9 cellular contexts compared by ENCODE assay signal in genomic region chr11:117875397-117876048, GRCh38. TPM values are rescaled to one million over a fixed set of nuclear protein-coding genes. Genes with fewer than 3 reads are reported as not detected.
DNase-seq lines count a peak whose midpoint lies in the region; ATAC-seq and TF ChIP-seq lines count a peak whose summit lies in the region.
"Had no signal": no experiment of that assay in that cellular context is flagged by ENCODE, and none has a peak within 500 bp of the region (broad histone marks: within the 10 kb centered on the region; RNA-seq: fewer than 3 reads in every experiment).

No MANE protein-coding gene starts in this region.

- DNase-seq in DMS 273 (lab: John Stamatoyannopoulos, UW; ENCODE audit: unreplicated experiment) (peak; percentile 31), DMS 273 treated with DMSO at 0.1 percent for 48 hours (lab: John Stamatoyannopoulos, UW) (no peak), esophagus muscularis mucosa (ENCODE audit: extremely low spot score) (no peak), psoas muscle (no peak), left lobe of liver (ENCODE audit: low spot score) (no peak), glomerular visceral epithelial cell (ENCODE audit: extremely low spot score) (no peak)
- DNase-seq in activated CD4-positive, CD25-positive, alpha-beta regulatory T cell treated with anti-CD3 and anti-CD28 coated beads, Interleukin-2, amount 50 U/mL, for 72 hours, result peak; percentile 42

- TF ChIP-seq CTCF in esophagus muscularis mucosa (IDR thresholded peaks at IDR 0.05) (no peak), psoas muscle (IDR thresholded peaks at IDR 0.05) (no peak)

- H3K9me3 ChIP-seq in esophagus muscularis mucosa (no peaks in the 10 kb centered on the region), psoas muscle (no peaks in the 10 kb centered on the region)

- H3K4me1 ChIP-seq in esophagus muscularis mucosa (peaks cover 49 to 75% (median 67%) of the 10 kb centered on the region in 4 donors), psoas muscle (no peaks in the 10 kb centered on the region)

- H3K4me3 ChIP-seq in esophagus muscularis mucosa (peak overlapping the region; percentile 64 to 79 (median 66)), psoas muscle (peak overlapping the region; percentile 68)

- intact Hi-C loops in esophagus muscularis mucosa (cut with DNase I) (no loop called here), psoas muscle (cut with DNase I) (no loop called here)

- WGBS in esophagus muscularis mucosa, result 4% methylated on average over 16 of the region's 19 CpGs
- 3 to 10% (median 7%) methylated on average over 18 to 19 of the region's 19 CpGs for WGBS in psoas muscle, 3 donors

- H3K36me3 ChIP-seq in esophagus muscularis mucosa (no peaks in the 10 kb centered on the region), psoas muscle (ENCODE audit: insufficient read depth in 1 of 2, low read depth in 1 of 2) (no peaks in the 10 kb centered on the region)

- H3K27me3 ChIP-seq in esophagus muscularis mucosa (peaks cover 0 to 23% (median 3%) of the 10 kb centered on the region in 4 donors), psoas muscle (ENCODE audit: insufficient read depth in 3 of 3, low read length in 2 of 3) (peaks cover 0 to 86% (median 24%) of the 10 kb centered on the region in 3 donors)

- no peak for TF ChIP-seq EP300 in esophagus muscularis mucosa (IDR thresholded peaks at IDR 0.05)

- H3K27ac ChIP-seq in esophagus muscularis mucosa (replicated peaks in 1 of 4) (peak overlapping the region; percentile 78 to 81 (median 78)), psoas muscle (peak overlapping the region; percentile 55)
- H3K27ac ChIP-seq: 22Rv1 had no signal

- no peak for TF ChIP-seq POLR2A in esophagus muscularis mucosa (IDR thresholded peaks at IDR 0.05; ENCODE audit: low read depth)

- ATAC-seq in psoas muscle (peak in 1 of 4 donors; percentile 35), HG03196 (IDR thresholded peaks at IDR 0.05; ENCODE audit: unreplicated experiment) (no peak), left lobe of liver (no peak)

RNA-seq across cellular contexts. Expression of gene FXYD6, which starts 0.9 kb away (rescaled TPM):
- total RNA-seq in esophagus muscularis mucosa (100 to 1,000 TPM in 2 of 4 donors, 10 to 100 TPM in 2; 78.9 to 105 (median 91.5) TPM), psoas muscle (10 to 100 TPM; 10.8 to 27.9 (median 11.5) TPM), left lobe of liver (10.4 TPM)
- 10 to 100 TPM; 14.0 to 17.5 (median 14.8) TPM for polyA plus RNA-seq in psoas muscle

RNA-seq across cellular contexts. Expression of gene FXYD2, which starts 51.0 kb away (rescaled TPM):
- 1 to 10 TPM in 3 of 4 donors, under 1 TPM in 1; 0.52 to 5.8 (median 3.7) TPM for total RNA-seq in esophagus muscularis mucosa
- total RNA-seq in psoas muscle, result under 1 TPM in 2 of 4 donors, not detected in 2; 0.42 to 0.69 TPM
- under 1 TPM; 0.17 to 0.49 (median 0.24) TPM for polyA plus RNA-seq in psoas muscle
- 13.6 TPM for total RNA-seq in left lobe of liver

RNA-seq across cellular contexts. Expression of gene TMPRSS13, which starts 53.7 kb away (rescaled TPM):
- not detected for total RNA-seq in esophagus muscularis mucosa
- total RNA-seq in psoas muscle, result not detected
- not detected for polyA plus RNA-seq in psoas muscle
- 0.15 TPM for total RNA-seq in left lobe of liver

Comparison
In these comparisons a context has a peak if more than half of its experiments do, and no peak if none do; other contexts are left out.
1. DNase-seq: peak in DMS 273 (single experiment) and activated CD4-positive, CD25-positive, alpha-beta regulatory T cell treated with anti-CD3 and anti-CD28 coated beads, Interleukin-2, amount 50 U/mL, for 72 hours (single experiment); none in DMS 273 treated with DMSO at 0.1 percent for 48 hours (single experiment), esophagus muscularis mucosa (single experiment), psoas muscle (0 of 2), left lobe of liver (single experiment) and glomerular visceral epithelial cell (single experiment).